Comparison of ENCODE assay signal across 8 cellular contexts in the genomic region with DNA sequence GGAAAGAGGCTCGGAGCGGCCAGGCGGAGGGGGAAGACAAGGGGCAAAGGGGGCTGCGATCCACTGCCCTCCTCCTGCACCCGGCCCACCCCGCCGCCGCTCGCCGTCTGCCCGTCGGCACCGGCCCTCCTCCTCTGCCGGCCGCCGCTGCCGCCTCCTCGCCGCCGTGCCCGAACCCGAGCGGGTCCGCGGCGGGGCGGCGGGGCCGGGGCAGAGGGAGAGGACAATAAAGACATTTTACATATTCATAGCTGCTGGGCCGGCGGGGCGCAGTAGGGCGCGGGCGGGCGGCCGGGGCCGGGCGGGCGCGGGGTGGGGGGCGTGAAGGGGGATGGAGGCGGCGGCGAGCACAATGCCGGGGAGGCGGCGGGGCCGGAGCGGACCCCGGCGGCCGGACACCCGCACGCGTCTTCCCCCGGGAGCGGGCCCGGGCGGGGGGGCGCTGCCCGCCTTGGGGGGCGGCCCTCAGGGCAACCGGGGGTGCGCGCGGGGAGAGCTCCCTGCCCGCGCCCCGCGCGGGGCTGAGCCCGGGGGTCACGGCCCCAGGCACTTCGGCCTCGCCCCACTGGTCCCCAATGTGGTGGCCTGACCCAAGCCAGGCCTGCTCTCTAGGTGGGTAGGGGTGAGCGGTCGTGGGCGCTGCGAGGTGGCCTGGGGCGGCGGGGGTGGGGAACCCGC. TPM values are rescaled to one million over a fixed set of nuclear protein-coding genes. Genes with fewer than 3 reads are reported as not detected.
DNase-seq lines count a peak whose midpoint lies in the region; ATAC-seq and TF ChIP-seq lines count a peak whose summit lies in the region.

No MANE protein-coding gene starts in this region.

- no peak for TF ChIP-seq POLR2A in ovary (IDR thresholded peaks at IDR 0.05)

- no peaks in the 10 kb centered on the region for H3K36me3 ChIP-seq in ovary

- H3K27me3 ChIP-seq in ovary: no peaks in the 10 kb centered on the region

- peak overlapping the region; percentile 79 for H3K4me3 ChIP-seq in fibroblast of villous mesenchyme (ENCODE audit: low read depth, low read length)
- peak overlapping the region; percentile 94 for H3K4me3 ChIP-seq in ovary

- H3K9me3 ChIP-seq in ovary: no peaks in the 10 kb centered on the region

- intact Hi-C loops in ovary (cut with DNase I): loop anchor here in 1 of 4 donors (5.0 kb wide), 1 partner anchor 331 kb away; the partner anchor contains the start of gene CREG1

- peak; percentile 24 for DNase-seq in activated CD4-positive, alpha-beta T cell treated with anti-CD3 and anti-CD28 coated beads, Interleukin-2, amount 50 U/mL, for 1 hour
- peak; percentile 3 for DNase-seq in fibroblast of villous mesenchyme (ENCODE audit: low read depth)
- peak in 4 of 5 donors; percentile 27 to 62 (median 42) for DNase-seq in ovary
- no peak for DNase-seq in SK-N-DZ (ENCODE audit: low spot score)
- no peak for DNase-seq in islet precursor cell

- WGBS in ovary, 3 donors: 0 to 2% (median 1%) methylated on average over 16 to 83 of the region's 83 CpGs

- peaks cover 1% of the 10 kb centered on the region for H3K4me1 ChIP-seq in ovary (ENCODE audit: insufficient read depth)

- H3K27ac ChIP-seq in C4-2B (peak overlapping the region; percentile 82), ovary (peak overlapping the region; percentile 88 to 97)

- no peak for TF ChIP-seq CTCF in C4-2B (conservative IDR thresholded peaks at IDR 0.05)
- no peak for TF ChIP-seq CTCF in fibroblast of villous mesenchyme (IDR thresholded peaks at IDR 0.05; ENCODE audit: insufficient read depth, low read depth, low read length)
- TF ChIP-seq CTCF in ovary (IDR thresholded peaks at IDR 0.05): no peak

- ATAC-seq in GM19328 (IDR thresholded peaks at IDR 0.05; ENCODE audit: unreplicated experiment) (peak; percentile 5), HG03432 (IDR thresholded peaks at IDR 0.05; ENCODE audit: unreplicated experiment) (peak; percentile 9)

- TF ChIP-seq EP300 in ovary (IDR thresholded peaks at IDR 0.05): no peak

RNA-seq across cellular contexts. Expression of gene POU2F1, which starts 0.6 kb away (rescaled TPM):
- total RNA-seq in fibroblast of villous mesenchyme (5.8 and 6.9 TPM in 2 replicates), ovary (10 to 100 TPM; 11.4 to 24.6 (median 20.4) TPM)
- 1 to 10 TPM; 3.9 to 6.1 TPM for polyA plus RNA-seq in ovary
- 9.5 and 11.5 TPM in 2 replicates for polyA plus RNA-seq in SK-N-DZ (2014; cell fraction: cytosol; rRNA removed)
- polyA plus RNA-seq in SK-N-DZ (2014; cell fraction: nucleus; rRNA removed): 5.9 and 9.3 TPM in 2 replicates

Comparison
In these comparisons a context has a peak if more than half of its experiments do, and no peak if none do; other contexts are left out.
1. DNase-seq: peak in activated CD4-positive, alpha-beta T cell treated with anti-CD3 and anti-CD28 coated beads, Interleukin-2, amount 50 U/mL, for 1 hour (single experiment), fibroblast of villous mesenchyme (single experiment) and ovary (4 of 5); none in SK-N-DZ (single experiment) and islet precursor cell (single experiment).